In the genomic region with DNA sequence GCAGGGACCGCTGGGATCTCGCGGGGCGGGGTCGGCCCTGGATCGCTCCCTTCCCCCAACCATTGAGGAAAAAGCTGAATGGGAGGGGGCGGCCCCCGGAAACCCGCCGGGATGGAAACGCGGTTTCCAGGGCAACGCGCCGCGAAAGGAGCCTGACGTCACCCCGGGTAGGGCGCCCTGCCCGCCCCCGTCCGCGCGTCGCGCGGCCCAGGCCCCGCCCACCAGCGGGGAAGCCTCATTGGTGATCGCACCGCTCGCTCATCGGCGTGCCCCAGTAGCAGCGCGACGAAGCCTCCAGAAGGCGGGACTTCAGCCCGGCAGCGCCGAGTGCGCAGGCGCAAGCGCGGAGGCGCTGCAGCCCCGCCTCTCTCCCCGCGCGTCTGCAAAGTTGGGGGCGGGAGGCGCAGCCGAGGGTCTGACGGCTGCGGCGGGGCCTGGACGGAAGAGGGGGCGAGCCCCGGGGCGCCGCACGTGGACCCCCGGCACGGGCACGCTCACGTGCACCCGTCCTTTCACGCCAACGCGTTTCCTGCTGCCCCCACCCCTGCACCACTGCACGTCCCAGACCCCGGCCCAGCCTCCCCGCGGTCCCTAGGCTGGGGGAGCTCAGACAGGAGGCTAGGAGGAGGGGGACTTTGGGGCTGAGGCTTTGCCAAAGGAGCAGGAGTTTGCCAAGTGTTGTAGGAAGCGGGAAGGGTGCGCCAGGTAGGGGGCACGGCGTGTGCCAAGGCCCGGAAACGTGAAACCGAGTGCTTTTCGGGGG, we compare ENCODE assay signal across 1 cellular context.
A peak's percentile ranks its signal among the peaks of the same experiment; 100 is the strongest.
TF ChIP-seq lines count a peak whose summit lies in the region.

No MANE protein-coding gene starts in this region.

TF ChIP-seq in K562, 482 proteins besides CTCF, POLR2A, EP300 and RAD21 (continues in another document):
- TF ChIP-seq ZNF707 (CRISPR knock-in tag; conservative IDR thresholded peaks at IDR 0.05) (no peak), FOXJ3 (CRISPR knock-in tag; IDR thresholded peaks at IDR 0.05) (no peak), ZNF668 (CRISPR knock-in tag; IDR thresholded peaks at IDR 0.05) (no peak), ZNF384 (IDR thresholded peaks at IDR 0.05; ENCODE audit: low read depth, low read length) (no peak), ZZZ3 (IDR thresholded peaks at IDR 0.05) (no peak), NFXL1 (CRISPR knock-in tag; IDR thresholded peaks at IDR 0.05) (no peak), CSDE1 (IDR thresholded peaks at IDR 0.05) (peak in 1 of 2 experiments; percentile 30; a peak in 1 of 4 replicates), POLR3G (IDR thresholded peaks at IDR 0.05; ENCODE audit: extremely low read depth, insufficient read length, insufficient replicate concordance) (no peak), JUND (IDR thresholded peaks at IDR 0.05; ENCODE audit: borderline replicate concordance, low read depth, low read length) (peak; percentile 91), JUND (tag; IDR thresholded peaks at IDR 0.05; ENCODE audit: borderline replicate concordance, low read depth, low read length) (peak; percentile 79; the same call in 1 of the 3 replicates), NFE2 (IDR thresholded peaks at IDR 0.05; ENCODE audit: low read depth) (no peak), ZSCAN29 (IDR thresholded peaks at IDR 0.05) (no peak), MAZ (CRISPR knock-in tag; conservative IDR thresholded peaks at IDR 0.05 in 1 of 2, IDR thresholded peaks at IDR 0.05 in 1 of 2) (peak; percentile 51 to 83), MAFF (IDR thresholded peaks at IDR 0.05; ENCODE audit: low read length) (no peak), KDM4B (IDR thresholded peaks at IDR 0.05; ENCODE audit: borderline replicate concordance in 2 of 2, low read depth in 1 of 2) (0 out of 4 replicates have a peak, but pooled peaks of 1 of the 2 experiments have one; percentile 54), HMGN3 (IDR thresholded peaks at IDR 0.05; ENCODE audit: borderline replicate concordance, extremely low read depth, insufficient read length, low read depth, low read length) (no peak), CREM (IDR thresholded peaks at IDR 0.05; ENCODE audit: low read depth) (peak; percentile 90), TCF3 (CRISPR knock-in tag; IDR thresholded peaks at IDR 0.05) (no peak), PHB (CRISPR knock-in tag; IDR thresholded peaks at IDR 0.05) (no peak), MEF2A (IDR thresholded peaks at IDR 0.05; ENCODE audit: control insufficient read depth, low read depth, low read length) (peak; percentile 72), ZNF274 (IDR thresholded peaks at IDR 0.05; ENCODE audit: borderline replicate concordance, low read depth, low read length) (no peak), BMI1 (IDR thresholded peaks at IDR 0.05; ENCODE audit: low read length) (peak; percentile 53; the same call in 1 of the 2 replicates), IFI16 (CRISPR knock-in tag; IDR thresholded peaks at IDR 0.05) (no peak), GABPB1 (CRISPR knock-in tag; IDR thresholded peaks at IDR 0.05) (peak; percentile 58), SMARCC2 (IDR thresholded peaks at IDR 0.05; ENCODE audit: low read depth) (no peak), FOSL1 (tag; conservative IDR thresholded peaks at IDR 0.05) (peak; percentile 55), CTBP1 (IDR thresholded peaks at IDR 0.05; ENCODE audit: borderline replicate concordance) (peak; percentile 31; the same call in 1 of the 2 replicates), CHD4 (IDR thresholded peaks at IDR 0.05; ENCODE audit: insufficient read depth, insufficient replicate concordance, low read depth, low read length, poor library complexity, severe bottlenecking) (no peak), HDAC3 (IDR thresholded peaks at IDR 0.05; ENCODE audit: borderline replicate concordance, partially characterized antibody) (no peak), SNIP1 (IDR thresholded peaks at IDR 0.05; ENCODE audit: low read depth) (no peak), ZNF444 (CRISPR knock-in tag; IDR thresholded peaks at IDR 0.05) (no peak)
- TF ChIP-seq, protein P1, sequence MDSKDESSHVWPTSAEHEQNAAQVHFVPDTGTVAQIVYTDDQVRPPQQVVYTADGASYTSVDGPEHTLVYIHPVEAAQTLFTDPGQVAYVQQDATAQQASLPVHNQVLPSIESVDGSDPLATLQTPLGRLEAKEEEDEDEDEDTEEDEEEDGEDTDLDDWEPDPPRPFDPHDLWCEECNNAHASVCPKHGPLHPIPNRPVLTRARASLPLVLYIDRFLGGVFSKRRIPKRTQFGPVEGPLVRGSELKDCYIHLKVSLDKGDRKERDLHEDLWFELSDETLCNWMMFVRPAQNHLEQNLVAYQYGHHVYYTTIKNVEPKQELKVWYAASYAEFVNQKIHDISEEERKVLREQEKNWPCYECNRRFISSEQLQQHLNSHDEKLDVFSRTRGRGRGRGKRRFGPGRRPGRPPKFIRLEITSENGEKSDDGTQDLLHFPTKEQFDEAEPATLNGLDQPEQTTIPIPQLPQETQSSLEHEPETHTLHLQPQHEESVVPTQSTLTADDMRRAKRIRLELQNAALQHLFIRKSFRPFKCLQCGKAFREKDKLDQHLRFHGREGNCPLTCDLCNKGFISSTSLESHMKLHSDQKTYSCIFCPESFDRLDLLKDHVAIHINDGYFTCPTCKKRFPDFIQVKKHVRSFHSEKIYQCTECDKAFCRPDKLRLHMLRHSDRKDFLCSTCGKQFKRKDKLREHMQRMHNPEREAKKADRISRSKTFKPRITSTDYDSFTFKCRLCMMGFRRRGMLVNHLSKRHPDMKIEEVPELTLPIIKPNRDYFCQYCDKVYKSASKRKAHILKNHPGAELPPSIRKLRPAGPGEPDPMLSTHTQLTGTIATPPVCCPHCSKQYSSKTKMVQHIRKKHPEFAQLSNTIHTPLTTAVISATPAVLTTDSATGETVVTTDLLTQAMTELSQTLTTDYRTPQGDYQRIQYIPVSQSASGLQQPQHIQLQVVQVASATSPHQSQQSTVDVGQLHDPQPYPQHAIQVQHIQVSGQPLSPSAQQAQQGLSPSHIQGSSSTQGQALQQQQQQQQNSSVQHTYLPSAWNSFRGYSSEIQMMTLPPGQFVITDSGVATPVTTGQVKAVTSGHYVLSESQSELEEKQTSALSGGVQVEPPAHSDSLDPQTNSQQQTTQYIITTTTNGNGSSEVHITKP (IDR thresholded peaks at IDR 0.05; ENCODE audit: partially characterized antibody): peak; percentile 84
- TF ChIP-seq, protein P2, sequence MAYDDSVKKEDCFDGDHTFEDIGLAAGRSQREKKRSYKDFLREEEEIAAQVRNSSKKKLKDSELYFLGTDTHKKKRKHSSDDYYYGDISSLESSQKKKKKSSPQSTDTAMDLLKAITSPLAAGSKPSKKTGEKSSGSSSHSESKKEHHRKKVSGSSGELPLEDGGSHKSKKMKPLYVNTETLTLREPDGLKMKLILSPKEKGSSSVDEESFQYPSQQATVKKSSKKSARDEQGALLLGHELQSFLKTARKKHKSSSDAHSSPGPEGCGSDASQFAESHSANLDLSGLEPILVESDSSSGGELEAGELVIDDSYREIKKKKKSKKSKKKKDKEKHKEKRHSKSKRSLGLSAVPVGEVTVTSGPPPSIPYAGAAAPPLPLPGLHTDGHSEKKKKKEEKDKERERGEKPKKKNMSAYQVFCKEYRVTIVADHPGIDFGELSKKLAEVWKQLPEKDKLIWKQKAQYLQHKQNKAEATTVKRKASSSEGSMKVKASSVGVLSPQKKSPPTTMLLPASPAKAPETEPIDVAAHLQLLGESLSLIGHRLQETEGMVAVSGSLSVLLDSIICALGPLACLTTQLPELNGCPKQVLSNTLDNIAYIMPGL (CRISPR knock-in tag; IDR thresholded peaks at IDR 0.05): no peak
- TF ChIP-seq, protein P3, sequence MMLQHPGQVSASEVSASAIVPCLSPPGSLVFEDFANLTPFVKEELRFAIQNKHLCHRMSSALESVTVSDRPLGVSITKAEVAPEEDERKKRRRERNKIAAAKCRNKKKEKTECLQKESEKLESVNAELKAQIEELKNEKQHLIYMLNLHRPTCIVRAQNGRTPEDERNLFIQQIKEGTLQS (IDR thresholded peaks at IDR 0.05): peak; percentile 91
- TF ChIP-seq, protein P3 (CRISPR knock-in tag; conservative IDR thresholded peaks at IDR 0.05): no peak
- TF ChIP-seq, protein P4, sequence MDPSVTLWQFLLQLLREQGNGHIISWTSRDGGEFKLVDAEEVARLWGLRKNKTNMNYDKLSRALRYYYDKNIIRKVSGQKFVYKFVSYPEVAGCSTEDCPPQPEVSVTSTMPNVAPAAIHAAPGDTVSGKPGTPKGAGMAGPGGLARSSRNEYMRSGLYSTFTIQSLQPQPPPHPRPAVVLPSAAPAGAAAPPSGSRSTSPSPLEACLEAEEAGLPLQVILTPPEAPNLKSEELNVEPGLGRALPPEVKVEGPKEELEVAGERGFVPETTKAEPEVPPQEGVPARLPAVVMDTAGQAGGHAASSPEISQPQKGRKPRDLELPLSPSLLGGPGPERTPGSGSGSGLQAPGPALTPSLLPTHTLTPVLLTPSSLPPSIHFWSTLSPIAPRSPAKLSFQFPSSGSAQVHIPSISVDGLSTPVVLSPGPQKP (CRISPR knock-in tag; IDR thresholded peaks at IDR 0.05): no peak
- TF ChIP-seq, protein P5, sequence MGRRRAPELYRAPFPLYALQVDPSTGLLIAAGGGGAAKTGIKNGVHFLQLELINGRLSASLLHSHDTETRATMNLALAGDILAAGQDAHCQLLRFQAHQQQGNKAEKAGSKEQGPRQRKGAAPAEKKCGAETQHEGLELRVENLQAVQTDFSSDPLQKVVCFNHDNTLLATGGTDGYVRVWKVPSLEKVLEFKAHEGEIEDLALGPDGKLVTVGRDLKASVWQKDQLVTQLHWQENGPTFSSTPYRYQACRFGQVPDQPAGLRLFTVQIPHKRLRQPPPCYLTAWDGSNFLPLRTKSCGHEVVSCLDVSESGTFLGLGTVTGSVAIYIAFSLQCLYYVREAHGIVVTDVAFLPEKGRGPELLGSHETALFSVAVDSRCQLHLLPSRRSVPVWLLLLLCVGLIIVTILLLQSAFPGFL (CRISPR knock-in tag; IDR thresholded peaks at IDR 0.05): no peak
- TF ChIP-seq, protein P6, sequence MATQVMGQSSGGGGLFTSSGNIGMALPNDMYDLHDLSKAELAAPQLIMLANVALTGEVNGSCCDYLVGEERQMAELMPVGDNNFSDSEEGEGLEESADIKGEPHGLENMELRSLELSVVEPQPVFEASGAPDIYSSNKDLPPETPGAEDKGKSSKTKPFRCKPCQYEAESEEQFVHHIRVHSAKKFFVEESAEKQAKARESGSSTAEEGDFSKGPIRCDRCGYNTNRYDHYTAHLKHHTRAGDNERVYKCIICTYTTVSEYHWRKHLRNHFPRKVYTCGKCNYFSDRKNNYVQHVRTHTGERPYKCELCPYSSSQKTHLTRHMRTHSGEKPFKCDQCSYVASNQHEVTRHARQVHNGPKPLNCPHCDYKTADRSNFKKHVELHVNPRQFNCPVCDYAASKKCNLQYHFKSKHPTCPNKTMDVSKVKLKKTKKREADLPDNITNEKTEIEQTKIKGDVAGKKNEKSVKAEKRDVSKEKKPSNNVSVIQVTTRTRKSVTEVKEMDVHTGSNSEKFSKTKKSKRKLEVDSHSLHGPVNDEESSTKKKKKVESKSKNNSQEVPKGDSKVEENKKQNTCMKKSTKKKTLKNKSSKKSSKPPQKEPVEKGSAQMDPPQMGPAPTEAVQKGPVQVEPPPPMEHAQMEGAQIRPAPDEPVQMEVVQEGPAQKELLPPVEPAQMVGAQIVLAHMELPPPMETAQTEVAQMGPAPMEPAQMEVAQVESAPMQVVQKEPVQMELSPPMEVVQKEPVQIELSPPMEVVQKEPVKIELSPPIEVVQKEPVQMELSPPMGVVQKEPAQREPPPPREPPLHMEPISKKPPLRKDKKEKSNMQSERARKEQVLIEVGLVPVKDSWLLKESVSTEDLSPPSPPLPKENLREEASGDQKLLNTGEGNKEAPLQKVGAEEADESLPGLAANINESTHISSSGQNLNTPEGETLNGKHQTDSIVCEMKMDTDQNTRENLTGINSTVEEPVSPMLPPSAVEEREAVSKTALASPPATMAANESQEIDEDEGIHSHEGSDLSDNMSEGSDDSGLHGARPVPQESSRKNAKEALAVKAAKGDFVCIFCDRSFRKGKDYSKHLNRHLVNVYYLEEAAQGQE (CRISPR knock-in tag; IDR thresholded peaks at IDR 0.05; ENCODE audit: low read depth): 0 out of 2 replicates have a peak, but pooled peaks have one; percentile 18
- TF ChIP-seq, protein P7, sequence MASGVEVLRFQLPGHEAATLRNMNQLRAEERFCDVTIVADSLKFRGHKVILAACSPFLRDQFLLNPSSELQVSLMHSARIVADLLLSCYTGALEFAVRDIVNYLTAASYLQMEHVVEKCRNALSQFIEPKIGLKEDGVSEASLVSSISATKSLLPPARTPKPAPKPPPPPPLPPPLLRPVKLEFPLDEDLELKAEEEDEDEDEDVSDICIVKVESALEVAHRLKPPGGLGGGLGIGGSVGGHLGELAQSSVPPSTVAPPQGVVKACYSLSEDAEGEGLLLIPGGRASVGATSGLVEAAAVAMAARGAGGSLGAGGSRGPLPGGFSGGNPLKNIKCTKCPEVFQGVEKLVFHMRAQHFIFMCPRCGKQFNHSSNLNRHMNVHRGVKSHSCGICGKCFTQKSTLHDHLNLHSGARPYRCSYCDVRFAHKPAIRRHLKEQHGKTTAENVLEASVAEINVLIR (CRISPR knock-in tag; IDR thresholded peaks at IDR 0.05): peak; percentile 66
- TF ChIP-seq, protein P8, sequence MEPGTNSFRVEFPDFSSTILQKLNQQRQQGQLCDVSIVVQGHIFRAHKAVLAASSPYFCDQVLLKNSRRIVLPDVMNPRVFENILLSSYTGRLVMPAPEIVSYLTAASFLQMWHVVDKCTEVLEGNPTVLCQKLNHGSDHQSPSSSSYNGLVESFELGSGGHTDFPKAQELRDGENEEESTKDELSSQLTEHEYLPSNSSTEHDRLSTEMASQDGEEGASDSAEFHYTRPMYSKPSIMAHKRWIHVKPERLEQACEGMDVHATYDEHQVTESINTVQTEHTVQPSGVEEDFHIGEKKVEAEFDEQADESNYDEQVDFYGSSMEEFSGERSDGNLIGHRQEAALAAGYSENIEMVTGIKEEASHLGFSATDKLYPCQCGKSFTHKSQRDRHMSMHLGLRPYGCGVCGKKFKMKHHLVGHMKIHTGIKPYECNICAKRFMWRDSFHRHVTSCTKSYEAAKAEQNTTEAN (CRISPR knock-in tag; IDR thresholded peaks at IDR 0.05): no peak
- TF ChIP-seq, protein P9, sequence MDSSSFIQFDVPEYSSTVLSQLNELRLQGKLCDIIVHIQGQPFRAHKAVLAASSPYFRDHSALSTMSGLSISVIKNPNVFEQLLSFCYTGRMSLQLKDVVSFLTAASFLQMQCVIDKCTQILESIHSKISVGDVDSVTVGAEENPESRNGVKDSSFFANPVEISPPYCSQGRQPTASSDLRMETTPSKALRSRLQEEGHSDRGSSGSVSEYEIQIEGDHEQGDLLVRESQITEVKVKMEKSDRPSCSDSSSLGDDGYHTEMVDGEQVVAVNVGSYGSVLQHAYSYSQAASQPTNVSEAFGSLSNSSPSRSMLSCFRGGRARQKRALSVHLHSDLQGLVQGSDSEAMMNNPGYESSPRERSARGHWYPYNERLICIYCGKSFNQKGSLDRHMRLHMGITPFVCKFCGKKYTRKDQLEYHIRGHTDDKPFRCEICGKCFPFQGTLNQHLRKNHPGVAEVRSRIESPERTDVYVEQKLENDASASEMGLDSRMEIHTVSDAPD (CRISPR knock-in tag; IDR thresholded peaks at IDR 0.05): no peak
